Comparison of ENCODE assay signal across 24 cellular contexts in the genomic region with DNA sequence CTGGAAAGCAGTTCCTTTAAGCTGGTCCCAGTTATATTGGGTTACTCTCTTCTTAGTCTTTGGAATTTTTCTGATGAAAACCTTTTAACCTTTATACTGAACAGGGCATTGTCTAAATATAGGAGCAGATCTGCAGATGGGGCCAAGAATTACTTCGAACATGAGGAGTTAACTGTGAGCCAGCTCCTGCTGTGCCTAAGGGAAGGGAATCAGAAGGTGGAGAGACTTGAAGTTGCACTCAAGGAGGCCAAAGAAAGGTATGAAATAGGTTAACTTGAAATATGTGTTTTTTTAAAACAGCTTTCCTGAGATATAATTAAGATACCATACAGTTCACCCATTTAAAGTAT. TPM values are rescaled to one million over a fixed set of nuclear protein-coding genes. Genes with fewer than 3 reads are reported as not detected.
DNase-seq lines count a peak whose midpoint lies in the region; TF ChIP-seq lines count a peak whose summit lies in the region.
"Had no signal": no experiment of that assay in that cellular context is flagged by ENCODE, and none has a peak within 500 bp of the region (broad histone marks: within the 10 kb centered on the region; RNA-seq: fewer than 3 reads in every experiment).

No MANE protein-coding gene starts in this region.

- no peak overlapping the region for H3K4me3 ChIP-seq in left ventricle myocardium inferior
- no peak overlapping the region for H3K4me3 ChIP-seq in spleen
- H3K4me3 ChIP-seq: A549, MG63, ovary had no signal

- H3K4me1 ChIP-seq in left ventricle myocardium inferior (peaks cover 60% of the 10 kb centered on the region), spleen (peaks cover 0 to 42% (median 32%) of the 10 kb centered on the region in 6 donors)
- H3K4me1 ChIP-seq: A549, Caco-2 had no signal

- no peaks in the 10 kb centered on the region for H3K9me3 Mint-ChIP-seq in activated CD4-positive, alpha-beta T cell treated with anti-CD3 and anti-CD28 coated beads, Interleukin-2, amount 10 ng/mL, durations not matched to agents 24 days and 14 days
- H3K9me3 Mint-ChIP-seq in activated T-helper 1 cell treated with anti-CD3 and anti-CD28 coated beads, Interleukin-12 subunit alpha, Interleukin-12 subunit beta, Interleukin-2, Interleukin-4 antibody, amounts not matched to agents 30 ng/mL and 10 ng/mL and 1 ng/mL, durations not matched to agents 14 hours and 24 hours and 36 hours = no peaks in the 10 kb centered on the region
- H3K9me3 Mint-ChIP-seq: activated CD4-positive, alpha-beta memory T cell treated with anti-CD3 and anti-CD28 coated beads, Interleukin-2, amount 10 ng/mL, durations not matched to agents 7 days and 5 days; activated naive CD4-positive, alpha-beta T cell treated with anti-CD3 and anti-CD28 coated beads for 36 hours; naive B cell; stimulated activated naive CD8-positive, alpha-beta T cell treated with anti-CD3 and anti-CD28 coated beads, Interleukin-15, amount 100 ng/mL, for 72 hours had no signal

- no peak overlapping the region for H3K4me3 Mint-ChIP-seq in activated CD4-positive, alpha-beta T cell treated with anti-CD3 and anti-CD28 coated beads, Interleukin-2, amount 10 ng/mL, durations not matched to agents 24 days and 14 days
- H3K4me3 Mint-ChIP-seq in activated T-helper 1 cell treated with anti-CD3 and anti-CD28 coated beads, Interleukin-12 subunit alpha, Interleukin-12 subunit beta, Interleukin-2, Interleukin-4 antibody, amounts not matched to agents 30 ng/mL and 10 ng/mL and 1 ng/mL, durations not matched to agents 14 hours and 24 hours and 36 hours = no peak overlapping the region
- H3K4me3 Mint-ChIP-seq: activated CD4-positive, alpha-beta memory T cell treated with anti-CD3 and anti-CD28 coated beads, Interleukin-2, amount 10 ng/mL, durations not matched to agents 7 days and 5 days; activated naive CD4-positive, alpha-beta T cell treated with anti-CD3 and anti-CD28 coated beads for 36 hours; B cell; stimulated activated naive CD8-positive, alpha-beta T cell treated with anti-CD3 and anti-CD28 coated beads, Interleukin-15, amount 100 ng/mL, for 72 hours had no signal

- peaks cover 75% of the 10 kb centered on the region for H3K36me3 ChIP-seq in left ventricle myocardium inferior
- peaks cover 0 to 89% (median 44%) of the 10 kb centered on the region in 6 donors for H3K36me3 ChIP-seq in spleen
- H3K36me3 ChIP-seq: ovary had no signal

- H3K9me3 ChIP-seq in left ventricle myocardium inferior (replicated peaks) = no peaks in the 10 kb centered on the region
- H3K9me3 ChIP-seq in spleen = no peaks in the 10 kb centered on the region
- H3K9me3 ChIP-seq: A549, Caco-2, MG63, ovary had no signal

- H3K27me3 Mint-ChIP-seq in activated CD4-positive, alpha-beta T cell treated with anti-CD3 and anti-CD28 coated beads, Interleukin-2, amount 10 ng/mL, durations not matched to agents 24 days and 14 days = no peaks in the 10 kb centered on the region
- no peaks in the 10 kb centered on the region for H3K27me3 Mint-ChIP-seq in activated T-helper 1 cell treated with anti-CD3 and anti-CD28 coated beads, Interleukin-12 subunit alpha, Interleukin-12 subunit beta, Interleukin-2, Interleukin-4 antibody, amounts not matched to agents 30 ng/mL and 10 ng/mL and 1 ng/mL, durations not matched to agents 14 hours and 24 hours and 36 hours (ENCODE audit: insufficient read depth)
- H3K27me3 Mint-ChIP-seq: activated CD4-positive, alpha-beta memory T cell treated with anti-CD3 and anti-CD28 coated beads, Interleukin-2, amount 10 ng/mL, durations not matched to agents 7 days and 5 days; B cell; stimulated activated naive CD8-positive, alpha-beta T cell treated with anti-CD3 and anti-CD28 coated beads, Interleukin-15, amount 100 ng/mL, for 72 hours had no signal

- peak overlapping the region; percentile 18 for H3K27ac Mint-ChIP-seq in activated CD4-positive, alpha-beta T cell treated with anti-CD3 and anti-CD28 coated beads, Interleukin-2, amount 10 ng/mL, durations not matched to agents 24 days and 14 days
- H3K27ac Mint-ChIP-seq in activated T-helper 1 cell treated with anti-CD3 and anti-CD28 coated beads, Interleukin-12 subunit alpha, Interleukin-12 subunit beta, Interleukin-2, Interleukin-4 antibody, amounts not matched to agents 30 ng/mL and 10 ng/mL and 1 ng/mL, durations not matched to agents 14 hours and 24 hours and 36 hours = peak overlapping the region; percentile 42
- H3K27ac Mint-ChIP-seq: activated CD4-positive, alpha-beta memory T cell treated with anti-CD3 and anti-CD28 coated beads, Interleukin-2, amount 10 ng/mL, durations not matched to agents 7 days and 5 days; activated naive CD4-positive, alpha-beta T cell treated with anti-CD3 and anti-CD28 coated beads for 36 hours; B cell had no signal

- TF ChIP-seq CTCF in left ventricle myocardium inferior (IDR thresholded peaks at IDR 0.05; ENCODE audit: borderline replicate concordance) (no peak), spleen (IDR thresholded peaks at IDR 0.05 in 8 of 11, conservative IDR thresholded peaks at IDR 0.05 in 3 of 11) (no peak)

- WGBS in spleen, 5 donors = 77 to 97% (median 84%) methylated on average over 1 of the region's 1 CpG

- H3K36me3 Mint-ChIP-seq in activated CD4-positive, alpha-beta T cell treated with anti-CD3 and anti-CD28 coated beads, Interleukin-2, amount 10 ng/mL, durations not matched to agents 24 days and 14 days (ENCODE audit: low read depth) = peaks cover 73% of the 10 kb centered on the region
- H3K36me3 Mint-ChIP-seq in activated T-helper 1 cell treated with anti-CD3 and anti-CD28 coated beads, Interleukin-12 subunit alpha, Interleukin-12 subunit beta, Interleukin-2, Interleukin-4 antibody, amounts not matched to agents 30 ng/mL and 10 ng/mL and 1 ng/mL, durations not matched to agents 14 hours and 24 hours and 36 hours (ENCODE audit: low read depth) = peaks cover 65% of the 10 kb centered on the region

- no peak for DNase-seq in activated CD4-positive, alpha-beta T cell treated with anti-CD3 and anti-CD28 coated beads, Interleukin-2, amount 10 ng/mL, durations not matched to agents 24 days and 14 days
- DNase-seq in activated CD4-positive, alpha-beta T cell treated with anti-CD3 and anti-CD28 coated beads for 4 hours = no peak
- DNase-seq in activated T-helper 1 cell treated with anti-CD3 and anti-CD28 coated beads, Interleukin-12 subunit alpha, Interleukin-12 subunit beta, Interleukin-2, Interleukin-4 antibody, amounts not matched to agents 30 ng/mL and 10 ng/mL and 1 ng/mL, durations not matched to agents 14 hours and 24 hours and 36 hours (ENCODE audit: low spot score) = no peak
- DNase-seq in left ventricle myocardium inferior (no peak), spleen (no peak), germinal center (ENCODE audit: low spot score) (no peak), NCI-H226 (no peak), dermis blood vessel endothelial cell (no peak)
- DNase-seq: activated CD4-positive, alpha-beta memory T cell treated with anti-CD3 and anti-CD28 coated beads, Interleukin-2, amount 10 ng/mL, durations not matched to agents 7 days and 5 days; activated naive CD4-positive, alpha-beta T cell treated with anti-CD3 and anti-CD28 coated beads for 36 hours; activated T-cell treated with anti-CD3 and anti-CD28 coated beads, Interleukin-2, amount 50 U/mL, for 1 hour; Caco-2; DMS79 treated with DMSO at 0.1 percent for 48 hours; KBM-7; MG63; naive B cell; NCI-H1417 treated with DMSO at 0.1 percent for 48 hours; NCI-H2107; NCI-H446 treated with DMSO at 0.1 percent for 48 hours; ovary; stimulated activated CD4-positive, alpha-beta T cell treated with anti-CD3 and anti-CD28 coated beads, Interleukin-4, amount 100 ng/mL, for 4 hours; stimulated activated naive CD8-positive, alpha-beta T cell treated with anti-CD3 and anti-CD28 coated beads, Interleukin-15, amount 100 ng/mL, for 72 hours had no signal

- H3K27ac ChIP-seq in left ventricle myocardium inferior (replicated peaks) (peak overlapping the region; percentile 64), spleen (peak overlapping the region in 5 of 8 donors; percentile 30 to 80 (median 38))
- H3K27ac ChIP-seq: A549, ovary had no signal

- TF ChIP-seq POLR2A in spleen (IDR thresholded peaks at IDR 0.05) = no peak

- H3K27me3 ChIP-seq in left ventricle myocardium inferior (ENCODE audit: low read depth) = no peaks in the 10 kb centered on the region
- H3K27me3 ChIP-seq in spleen (replicated peaks in 1 of 7) = no peaks in the 10 kb centered on the region
- H3K27me3 ChIP-seq: MG63, ovary had no signal

- intact Hi-C loops in activated CD4-positive, alpha-beta T cell treated with anti-CD3 and anti-CD28 coated beads, Interleukin-2, amount 10 ng/mL, durations not matched to agents 24 days and 14 days (cut with micrococcal nuclease) = no loop called here
- intact Hi-C loops in activated T-helper 1 cell treated with anti-CD3 and anti-CD28 coated beads, Interleukin-12 subunit alpha, Interleukin-12 subunit beta, Interleukin-2, Interleukin-4 antibody, amounts not matched to agents 30 ng/mL and 10 ng/mL and 1 ng/mL, durations not matched to agents 14 hours and 24 hours and 36 hours (cut with micrococcal nuclease) = no loop called here
- intact Hi-C loops in left ventricle myocardium inferior (cut with micrococcal nuclease) = no loop called here
- intact Hi-C loops in spleen (cut with DNase I; ENCODE audit: low total_unique reads) = no loop called here

- peaks cover 17% of the 10 kb centered on the region for H3K4me1 Mint-ChIP-seq in activated CD4-positive, alpha-beta T cell treated with anti-CD3 and anti-CD28 coated beads, Interleukin-2, amount 10 ng/mL, durations not matched to agents 24 days and 14 days
- H3K4me1 Mint-ChIP-seq in activated T-helper 1 cell treated with anti-CD3 and anti-CD28 coated beads, Interleukin-12 subunit alpha, Interleukin-12 subunit beta, Interleukin-2, Interleukin-4 antibody, amounts not matched to agents 30 ng/mL and 10 ng/mL and 1 ng/mL, durations not matched to agents 14 hours and 24 hours and 36 hours (ENCODE audit: low read depth) = peaks cover 32% of the 10 kb centered on the region

RNA-seq across cellular contexts. Expression of gene OPTN, which starts 18.8 kb away (rescaled TPM):
- total RNA-seq in activated CD4-positive, alpha-beta T cell treated with anti-CD3 and anti-CD28 coated beads, Interleukin-2, amount 10 ng/mL, durations not matched to agents 24 days and 14 days = 39.5 and 43.6 TPM in 2 replicates
- total RNA-seq in activated T-helper 1 cell treated with anti-CD3 and anti-CD28 coated beads, Interleukin-12 subunit alpha, Interleukin-12 subunit beta, Interleukin-2, Interleukin-4 antibody, amounts not matched to agents 30 ng/mL and 10 ng/mL and 1 ng/mL, durations not matched to agents 14 hours and 24 hours and 36 hours = 52.6 and 54.1 TPM in 2 replicates
- 129 TPM for total RNA-seq in left ventricle myocardium inferior
- 10 to 100 TPM; 43.5 to 73.7 (median 61.0) TPM for total RNA-seq in spleen
- polyA plus RNA-seq in spleen = 10 to 100 TPM; 17.2 to 51.3 (median 25.1) TPM
- total RNA-seq in dermis blood vessel endothelial cell = 108 and 123 TPM in 2 replicates

RNA-seq across cellular contexts. Expression of gene MCM10, which starts 42.6 kb away (rescaled TPM):
- 107 and 112 TPM in 2 replicates for total RNA-seq in activated CD4-positive, alpha-beta T cell treated with anti-CD3 and anti-CD28 coated beads, Interleukin-2, amount 10 ng/mL, durations not matched to agents 24 days and 14 days
- total RNA-seq in activated T-helper 1 cell treated with anti-CD3 and anti-CD28 coated beads, Interleukin-12 subunit alpha, Interleukin-12 subunit beta, Interleukin-2, Interleukin-4 antibody, amounts not matched to agents 30 ng/mL and 10 ng/mL and 1 ng/mL, durations not matched to agents 14 hours and 24 hours and 36 hours = 104 and 106 TPM in 2 replicates
- total RNA-seq in left ventricle myocardium inferior (0.08 TPM), spleen (1 to 10 TPM in 6 of 7 donors, under 1 TPM in 1; 0.98 to 5.3 (median 2.8) TPM), dermis blood vessel endothelial cell (6.3 and 19.5 TPM in 2 replicates)
- polyA plus RNA-seq in spleen = under 1 TPM; 0.24 to 0.99 (median 0.80) TPM
